7 cellular contexts compared by ENCODE assay signal in the genomic region with DNA sequence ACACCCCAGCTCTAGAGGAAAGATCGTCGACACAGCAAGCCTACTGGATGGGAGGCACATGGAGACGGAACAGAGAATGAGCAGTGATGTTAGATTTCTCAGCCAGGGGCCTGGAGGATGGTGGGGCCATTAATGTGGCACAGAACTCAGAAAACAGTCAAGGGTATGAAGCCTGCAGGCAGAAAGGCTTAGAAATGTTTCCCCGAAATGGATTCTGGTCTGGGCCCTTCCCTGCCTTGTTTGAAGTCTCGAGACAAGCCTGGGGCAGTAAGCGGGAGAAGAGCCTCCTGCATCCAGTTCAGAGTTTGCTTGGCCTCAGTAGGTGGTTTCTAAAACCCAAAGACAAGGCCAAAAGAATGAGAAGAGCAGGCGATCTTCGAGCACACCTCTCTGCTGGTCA.
"Had no signal": no experiment of that assay in that cellular context is flagged by ENCODE, and none has a peak within 500 bp of the region (broad histone marks: within the 10 kb centered on the region; RNA-seq: fewer than 3 reads in every experiment).

No MANE protein-coding gene starts in this region.

- DNase-seq: GM23248, GOT3, H7, HFFc6, IMR-90 had no signal

- H3K9me3 ChIP-seq: HAP-1 had no signal

- H3K4me3 Mint-ChIP-seq: HFFc6 had no signal

- H3K9me3 Mint-ChIP-seq: HFFc6 had no signal

- H3K36me3 ChIP-seq: HAP-1 had no signal

- H3K4me3 ChIP-seq: GM23248, HAP-1, K562 had no signal

- H2AFZ ChIP-seq: GM23248 had no signal

- H3K27ac ChIP-seq: GM23248 had no signal

- H3K27ac Mint-ChIP-seq: HFFc6 had no signal

- H3K4me1 ChIP-seq: HAP-1 had no signal
